1 cellular context compared by ENCODE assay signal in genomic region chr22:39316440-39317083, GRCh38.
A peak's percentile ranks its signal among the peaks of the same experiment; 100 is the strongest.
TF ChIP-seq lines count a peak whose summit lies in the region.

No MANE protein-coding gene starts in this region.

TF ChIP-seq in A549, 52 proteins besides CTCF, POLR2A, EP300 and RAD21 (continued from another document):
- TF ChIP-seq HMGXB4 (CRISPR knock-in tag; IDR thresholded peaks at IDR 0.05; ENCODE audit: borderline replicate concordance) (no peak), TFCP2L1 (CRISPR knock-in tag; IDR thresholded peaks at IDR 0.05) (no peak), RNF2 (IDR thresholded peaks at IDR 0.05; ENCODE audit: borderline replicate concordance, low read depth) (no peak), JUN (IDR thresholded peaks at IDR 0.05) (peak in 1 of 2 experiments; percentile 11; a peak in 1 of 5 replicates), HEYL (CRISPR knock-in tag; IDR thresholded peaks at IDR 0.05) (no peak), MAZ (IDR thresholded peaks at IDR 0.05; ENCODE audit: borderline replicate concordance, low read depth, low read length) (no peak), ZC3H11A (IDR thresholded peaks at IDR 0.05) (no peak), MAFK (IDR thresholded peaks at IDR 0.05; ENCODE audit: partially characterized antibody) (no peak), ESRRA (IDR thresholded peaks at IDR 0.05; ENCODE audit: borderline replicate concordance, low read length) (no peak), CBX8 (IDR thresholded peaks at IDR 0.05) (no peak), RCOR1 (IDR thresholded peaks at IDR 0.05; ENCODE audit: low read depth, low read length) (no peak), PBX3 (IDR thresholded peaks at IDR 0.05) (0 out of 2 replicates have a peak, but pooled peaks have one; percentile 15), HOXB5 (CRISPR knock-in tag; IDR thresholded peaks at IDR 0.05) (no peak), HES2 (IDR thresholded peaks at IDR 0.05) (no peak), USF2 (IDR thresholded peaks at IDR 0.05) (no peak), ZSCAN20 (CRISPR knock-in tag; IDR thresholded peaks at IDR 0.05) (no peak), RARB (CRISPR knock-in tag; IDR thresholded peaks at IDR 0.05) (no peak), FOSB (CRISPR knock-in tag; IDR thresholded peaks at IDR 0.05) (peak; percentile 80; the same call in 1 of the 2 replicates), EHF (CRISPR knock-in tag; IDR thresholded peaks at IDR 0.05) (no peak), HOXA7 (CRISPR knock-in tag; IDR thresholded peaks at IDR 0.05) (no peak), GATA3 (IDR thresholded peaks at IDR 0.05; ENCODE audit: borderline replicate concordance) (0 out of 2 replicates have a peak, but pooled peaks have one; percentile 15), NPAS2 (CRISPR knock-in tag; IDR thresholded peaks at IDR 0.05; ENCODE audit: borderline replicate concordance) (no peak), FOSL2 (IDR thresholded peaks at IDR 0.05) (0 out of 2 replicates have a peak, but pooled peaks have one; percentile 25), FOSL2 (CRISPR knock-in tag; IDR thresholded peaks at IDR 0.05) (peak; percentile 84), NFE2L2 (conservative IDR thresholded peaks at IDR 0.05; ENCODE audit: low read length) (no peak), ZFP36 (IDR thresholded peaks at IDR 0.05; ENCODE audit: borderline replicate concordance, partially characterized antibody) (no peak), HOXB13 (CRISPR knock-in tag; IDR thresholded peaks at IDR 0.05; ENCODE audit: low read depth) (no peak), JUNB (IDR thresholded peaks at IDR 0.05) (no peak), MYC (IDR thresholded peaks at IDR 0.05; ENCODE audit: borderline replicate concordance, low read length) (no peak), POLR2AphosphoS2 (conservative IDR thresholded peaks at IDR 0.05; ENCODE audit: low read length) (no peak), CHD4 (IDR thresholded peaks at IDR 0.05; ENCODE audit: borderline replicate concordance) (no peak), SMC3 (IDR thresholded peaks at IDR 0.05) (peak; percentile 39)
- TF ChIP-seq, protein P1, sequence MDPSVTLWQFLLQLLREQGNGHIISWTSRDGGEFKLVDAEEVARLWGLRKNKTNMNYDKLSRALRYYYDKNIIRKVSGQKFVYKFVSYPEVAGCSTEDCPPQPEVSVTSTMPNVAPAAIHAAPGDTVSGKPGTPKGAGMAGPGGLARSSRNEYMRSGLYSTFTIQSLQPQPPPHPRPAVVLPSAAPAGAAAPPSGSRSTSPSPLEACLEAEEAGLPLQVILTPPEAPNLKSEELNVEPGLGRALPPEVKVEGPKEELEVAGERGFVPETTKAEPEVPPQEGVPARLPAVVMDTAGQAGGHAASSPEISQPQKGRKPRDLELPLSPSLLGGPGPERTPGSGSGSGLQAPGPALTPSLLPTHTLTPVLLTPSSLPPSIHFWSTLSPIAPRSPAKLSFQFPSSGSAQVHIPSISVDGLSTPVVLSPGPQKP (IDR thresholded peaks at IDR 0.05; ENCODE audit: low read depth, low read length), result no peak
- TF ChIP-seq, protein P2, sequence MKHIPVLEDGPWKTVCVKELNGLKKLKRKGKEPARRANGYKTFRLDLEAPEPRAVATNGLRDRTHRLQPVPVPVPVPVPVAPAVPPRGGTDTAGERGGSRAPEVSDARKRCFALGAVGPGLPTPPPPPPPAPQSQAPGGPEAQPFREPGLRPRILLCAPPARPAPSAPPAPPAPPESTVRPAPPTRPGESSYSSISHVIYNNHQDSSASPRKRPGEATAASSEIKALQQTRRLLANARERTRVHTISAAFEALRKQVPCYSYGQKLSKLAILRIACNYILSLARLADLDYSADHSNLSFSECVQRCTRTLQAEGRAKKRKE (CRISPR knock-in tag; IDR thresholded peaks at IDR 0.05; ENCODE audit: low read depth), result no peak
